In the genomic region with DNA sequence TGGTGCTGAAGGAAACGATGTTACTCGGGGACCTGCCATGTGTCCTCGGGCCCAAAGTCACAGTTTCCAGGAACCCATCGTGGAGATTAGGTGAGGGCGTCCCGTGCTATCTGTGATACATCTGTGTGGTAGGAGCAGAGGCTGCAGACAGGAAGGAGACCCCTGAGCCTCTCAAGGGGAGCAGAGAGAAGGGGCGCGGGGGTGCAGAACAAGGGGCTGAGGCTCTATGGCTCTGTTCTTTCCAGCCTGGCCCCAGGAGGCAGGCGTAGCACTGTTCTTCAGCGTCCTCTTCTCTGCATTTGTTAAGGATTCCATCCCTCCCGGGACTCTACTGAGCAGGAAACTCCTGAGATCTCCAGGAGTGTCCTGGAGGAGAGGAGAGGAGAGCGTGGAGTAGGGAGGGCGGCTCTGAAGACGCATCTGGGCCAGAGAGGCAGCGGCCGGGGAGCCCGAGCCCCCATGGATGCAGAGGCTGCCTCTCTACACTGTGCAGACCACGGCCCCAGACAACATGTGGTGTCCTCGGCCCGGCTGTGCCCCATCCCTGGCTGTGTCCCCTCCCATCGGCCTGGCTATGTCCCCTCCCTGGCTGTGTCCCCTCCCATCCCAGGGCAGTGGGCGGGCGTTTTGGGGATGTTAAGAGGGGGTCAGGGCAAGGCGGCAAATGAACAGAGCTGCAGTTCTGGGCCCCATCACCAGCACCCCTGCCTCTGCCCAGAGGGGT, we compare ENCODE assay signal across 16 cellular contexts.
"Had no signal": no experiment of that assay in that cellular context is flagged by ENCODE, and none has a peak within 500 bp of the region (broad histone marks: within the 10 kb centered on the region; RNA-seq: fewer than 3 reads in every experiment).

No MANE protein-coding gene starts in this region.

- H3K4me1 ChIP-seq: foreskin keratinocyte, suprapubic skin had no signal

- H3K27me3 ChIP-seq: foreskin keratinocyte, neutrophil, suprapubic skin had no signal

- H3K27ac ChIP-seq: foreskin keratinocyte, neutrophil, suprapubic skin had no signal

- ATAC-seq: activated CD8-positive, alpha-beta T cell treated with anti-CD3 and anti-CD28 coated beads for 36 hours; activated T-cell treated with anti-CD3 and anti-CD28 coated beads, Interleukin-2, amount 50 U/mL, for 72 hours; effector memory CD8-positive, alpha-beta T cell; foreskin keratinocyte; stimulated activated naive B cell treated with anti-CD40 and anti-IgM and Interleukin-4, amounts not matched to agents 10 μg/mL and 1 μg/mL and 100 μg/mL, for 72 hours had no signal

- H3K9me3 ChIP-seq: neutrophil, suprapubic skin had no signal

- H3K4me3 ChIP-seq: suprapubic skin had no signal

- DNase-seq: activated B cell treated with CpG ODN at 0.5 μM for 24 hours; activated CD4-positive, alpha-beta T cell treated with anti-CD3 and anti-CD28 coated beads for 48 hours; activated CD8-positive, alpha-beta memory T cell treated with anti-CD3 and anti-CD28 coated beads, Interleukin-2, amount 50 U/mL, for 48 hours; activated CD8-positive, alpha-beta T cell treated with anti-CD3 and anti-CD28 coated beads for 36 hours; activated gamma-delta T cell; activated T-cell treated with anti-CD3 and anti-CD28 coated beads, Interleukin-2, amount 50 U/mL, for 72 hours; effector memory CD8-positive, alpha-beta T cell; foreskin keratinocyte; mammary epithelial cell; naive B cell; stimulated activated CD4-positive, alpha-beta T cell treated with anti-CD3 and anti-CD28 coated beads, Interleukin-15, amount 100 ng/mL, for 24 hours; stimulated activated CD4-positive, alpha-beta T cell treated with anti-CD3 and anti-CD28 coated beads, Interleukin-4, amount 100 ng/mL, for 1 hour; stimulated activated naive B cell treated with anti-CD40 and anti-IgM and Interleukin-4, amounts not matched to agents 10 μg/mL and 1 μg/mL and 100 μg/mL, for 72 hours; T-helper 2 cell had no signal
